In genomic region chr21:42669069-42669468, GRCh38 we compare ENCODE assay signal across 1 cellular context.
TF ChIP-seq lines count a peak whose summit lies in the region.

No MANE protein-coding gene starts in this region.

TF ChIP-seq in GM23338, 12 proteins besides CTCF, POLR2A, EP300 and RAD21 (continued from another document):
- TF ChIP-seq ZNF462 (CRISPR knock-in tag; IDR thresholded peaks at IDR 0.05) = no peak
- no peak for TF ChIP-seq ZNF114 (CRISPR knock-in tag; IDR thresholded peaks at IDR 0.05)
- no peak for TF ChIP-seq CREB1 (CRISPR knock-in tag; IDR thresholded peaks at IDR 0.05; ENCODE audit: low read depth)
- no peak for TF ChIP-seq ZNF331 (CRISPR knock-in tag; IDR thresholded peaks at IDR 0.05; ENCODE audit: low read depth)
